ENCODE assay signal across 15 cellular contexts in the genomic region with DNA sequence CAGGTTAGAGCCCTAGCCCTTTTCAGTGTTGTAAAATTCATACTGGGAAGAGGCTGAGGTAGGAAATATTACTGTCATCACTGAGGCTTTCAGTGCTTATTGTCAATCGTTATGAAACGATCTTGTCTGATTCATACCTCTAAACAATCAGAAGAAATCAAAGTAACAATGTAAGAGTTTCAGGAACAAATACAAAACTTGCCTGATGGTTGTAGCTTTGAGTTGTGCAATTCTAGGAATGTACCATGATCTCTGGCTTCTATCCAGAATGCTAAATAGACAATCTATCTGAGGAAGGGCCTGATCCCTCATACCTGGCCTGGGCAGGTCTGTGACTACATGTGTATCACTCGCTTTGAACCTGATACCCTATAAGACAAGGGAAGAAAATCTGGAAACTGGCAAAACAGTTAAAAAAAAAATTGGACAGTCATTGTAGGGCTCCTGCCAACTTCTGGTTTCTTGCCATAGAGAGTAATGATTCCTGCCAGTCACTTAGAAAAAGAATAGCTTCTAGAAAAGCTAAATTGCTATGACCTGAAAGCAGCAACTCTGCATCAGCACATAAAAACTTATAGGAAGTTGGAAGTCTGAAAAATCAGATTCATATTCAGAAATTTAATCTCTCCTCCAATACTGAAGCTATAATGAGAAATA.
A peak's percentile ranks its signal among the peaks of the same experiment; 100 is the strongest.
DNase-seq lines count a peak whose midpoint lies in the region; ATAC-seq, FAIRE-seq and TF ChIP-seq lines count a peak whose summit lies in the region.
"Had no signal": no experiment of that assay in that cellular context is flagged by ENCODE, and none has a peak within 500 bp of the region (broad histone marks: within the 10 kb centered on the region; RNA-seq: fewer than 3 reads in every experiment).

No MANE protein-coding gene starts in this region.

- no peak for FAIRE-seq in endothelial cell of umbilical vein (lab: Jason Lieb, UNC)

- H3K4me1 Mint-ChIP-seq in mesothelial cell of epicardium (peaks cover 27% of the 10 kb centered on the region), natural killer cell (peaks cover 14 to 20% of the 10 kb centered on the region in 2 donors)

- H3K4me3 Mint-ChIP-seq in mesothelial cell of epicardium (no peak overlapping the region), natural killer cell (no peak overlapping the region)
- H3K4me3 Mint-ChIP-seq: activated T-cell treated with anti-CD3 and anti-CD28 coated beads, Interleukin-2, amount 50 U/mL, for 4 hours; central memory CD8-positive, alpha-beta T cell; H9 had no signal

- POLR2A ChIA-PET in endothelial cell of umbilical vein (lab: Charles Lee) = no interaction called here

- BruUV-seq in endothelial cell of umbilical vein (replicated peaks; lab: Mats Ljungman, UMichigan) = no TSS peak

- TF ChIP-seq CTCF in endothelial cell of umbilical vein (IDR thresholded peaks at IDR 0.05; ENCODE audit: extremely low read depth in 1 of 2, insufficient read depth in 1 of 2, low read depth in 1 of 2, low read length in 2 of 2) = no peak
- no peak for TF ChIP-seq CTCF in mesothelial cell of epicardium (IDR thresholded peaks at IDR 0.05; ENCODE audit: unreplicated experiment)
- TF ChIP-seq CTCF in natural killer cell (IDR thresholded peaks at IDR 0.05) = no peak
- no peak for TF ChIP-seq CTCF in colonic mucosa (IDR thresholded peaks at IDR 0.05)

- H3K9me1 ChIP-seq in endothelial cell of umbilical vein (replicated peaks; ENCODE audit: control insufficient read depth, extremely low read depth, insufficient read depth, low read length) = no peaks in the 10 kb centered on the region

- no peaks in the 10 kb centered on the region for H3K36me3 Mint-ChIP-seq in mesothelial cell of epicardium
- H3K36me3 Mint-ChIP-seq in natural killer cell = no peaks in the 10 kb centered on the region

- no peak overlapping the region for H3K4me2 ChIP-seq in endothelial cell of umbilical vein (ENCODE audit: insufficient read depth, low read length)

- DNase-seq in GM03348 (ENCODE audit: low spot score) (peak; percentile 10), NCI-H446 treated with DMSO at 0.1 percent for 48 hours (lab: John Stamatoyannopoulos, UW) (peak; percentile 68), endothelial cell of umbilical vein (ENCODE audit: low read depth, low spot score) (peak; percentile 32), mesothelial cell of epicardium (ENCODE audit: low spot score in 2 of 2, unreplicated experiment in 2 of 2) (no peak), natural killer cell (no peak), colonic mucosa (no peak), NOMO-1 (lab: John Stamatoyannopoulos, UW; ENCODE audit: unreplicated experiment in 2 of 2) (no peak)
- DNase-seq in effector CD8-positive, alpha-beta T cell (lab: John Stamatoyannopoulos, UW) = no peak
- DNase-seq: activated T-cell treated with anti-CD3 and anti-CD28 coated beads, Interleukin-2, amount 50 U/mL, for 4 hours; CD4-positive, alpha-beta memory T cell; H9; uterus; WERI-Rb-1 had no signal

- H3K79me2 ChIP-seq in endothelial cell of umbilical vein (ENCODE audit: control insufficient read depth, insufficient read depth, low read length) = no peaks in the 10 kb centered on the region

- H3K27ac Mint-ChIP-seq in mesothelial cell of epicardium (peak overlapping the region; percentile 83), natural killer cell (no peak overlapping the region)

- no peaks in the 10 kb centered on the region for H4K20me1 ChIP-seq in endothelial cell of umbilical vein (replicated peaks; ENCODE audit: control insufficient read depth, extremely low read depth, insufficient read depth, low read length)

- H3K27ac ChIP-seq in endothelial cell of umbilical vein (ENCODE audit: insufficient read depth, low read depth, low read length) = no peak overlapping the region
- no peak overlapping the region for H3K27ac ChIP-seq in colonic mucosa
- H3K27ac ChIP-seq: SJSA1, WERI-Rb-1 had no signal

- CTCF ChIA-PET in endothelial cell of umbilical vein (lab: Charles Lee) = interaction anchor here (1.1 to 1.3 kb wide), 3 partner anchors 10 to 153 kb away, joined by 4 to 5 read pairs (median 4); no protein-coding TSS in a partner anchor

- no peaks in the 10 kb centered on the region for H3K36me3 ChIP-seq in endothelial cell of umbilical vein (ENCODE audit: control insufficient read depth in 2 of 2, extremely low read depth in 1 of 2, insufficient read depth in 2 of 2, low read length in 2 of 2)
- H3K36me3 ChIP-seq in colonic mucosa = no peaks in the 10 kb centered on the region
- H3K36me3 ChIP-seq: SJSA1, uterus, WERI-Rb-1 had no signal

- no peaks in the 10 kb centered on the region for H3K4me1 ChIP-seq in endothelial cell of umbilical vein (ENCODE audit: control insufficient read depth, extremely low read depth, insufficient read depth, low read length)
- no peaks in the 10 kb centered on the region for H3K4me1 ChIP-seq in colonic mucosa
- H3K4me1 ChIP-seq: SJSA1, uterus had no signal

- H3K9ac ChIP-seq in endothelial cell of umbilical vein (replicated peaks; ENCODE audit: extremely low read depth, insufficient read depth, low read length) (no peak overlapping the region), colonic mucosa (ENCODE audit: low read depth in 2 of 2, low read length in 2 of 2) (no peak overlapping the region)

- H3K9me3 ChIP-seq in endothelial cell of umbilical vein (replicated peaks; ENCODE audit: control insufficient read depth, insufficient read depth, low read length) (no peaks in the 10 kb centered on the region), colonic mucosa (no peaks in the 10 kb centered on the region)
- H3K9me3 ChIP-seq: SJSA1, uterus had no signal

- no peak overlapping the region for H2AFZ ChIP-seq in endothelial cell of umbilical vein (ENCODE audit: low read depth, low read length)

- H3K9me3 Mint-ChIP-seq in mesothelial cell of epicardium (no peaks in the 10 kb centered on the region), natural killer cell (no peaks in the 10 kb centered on the region)
- H3K9me3 Mint-ChIP-seq: activated T-cell treated with anti-CD3 and anti-CD28 coated beads, Interleukin-2, amount 50 U/mL, for 4 hours; CD4-positive, alpha-beta memory T cell; central memory CD8-positive, alpha-beta T cell; H9 had no signal

- no peaks in the 10 kb centered on the region for H3K27me3 ChIP-seq in endothelial cell of umbilical vein (ENCODE audit: control insufficient read depth in 2 of 2, insufficient read depth in 2 of 2, low read length in 2 of 2)
- H3K27me3 ChIP-seq in colonic mucosa = no peaks in the 10 kb centered on the region
- H3K27me3 ChIP-seq: SJSA1, uterus had no signal

- H3K27me3 Mint-ChIP-seq in mesothelial cell of epicardium (ENCODE audit: low read depth) = no peaks in the 10 kb centered on the region
- H3K27me3 Mint-ChIP-seq in natural killer cell (ENCODE audit: low read depth in 2 of 2) = no peaks in the 10 kb centered on the region
- H3K27me3 Mint-ChIP-seq: CD4-positive, alpha-beta memory T cell; central memory CD8-positive, alpha-beta T cell had no signal

- intact Hi-C loops in endothelial cell of umbilical vein (cut with micrococcal nuclease) = no loop called here
- intact Hi-C loops in natural killer cell (cut with micrococcal nuclease) = no loop called here
- intact Hi-C loops in colonic mucosa (cut with DNase I) = no loop called here

- no peak for TF ChIP-seq POLR2A in endothelial cell of umbilical vein (IDR thresholded peaks at IDR 0.05; ENCODE audit: low read depth, low read length)

- H3K4me3 ChIP-seq in endothelial cell of umbilical vein (replicated peaks in 1 of 3; ENCODE audit: insufficient read depth in 1 of 3, low read depth in 1 of 3, low read length in 3 of 3) = no peak overlapping the region
- H3K4me3 ChIP-seq in colonic mucosa = no peak overlapping the region
- H3K4me3 ChIP-seq: SJSA1, uterus had no signal

- no peak for ATAC-seq in natural killer cell

- dilution Hi-C loops in endothelial cell of umbilical vein (cut with MboI; ENCODE audit: extremely low pct_ligation_motif_present, low sequenced_read_pairs) = no loop called here

TF ChIP-seq in endothelial cell of umbilical vein, 7 proteins besides CTCF, POLR2A, EP300 and RAD21:
- TF ChIP-seq MYC (IDR thresholded peaks at IDR 0.05; ENCODE audit: low read depth, low read length) (no peak), EZH2 (IDR thresholded peaks at IDR 0.05; ENCODE audit: borderline replicate concordance, low read depth, low read length, severe bottlenecking) (no peak), FOS (IDR thresholded peaks at IDR 0.05; ENCODE audit: borderline replicate concordance, insufficient read depth, low read length) (no peak), GATA2 (IDR thresholded peaks at IDR 0.05; ENCODE audit: insufficient read depth, insufficient read length, low read depth, low read length) (no peak), POLR2AphosphoS5 (IDR thresholded peaks at IDR 0.05; ENCODE audit: insufficient read depth, low read depth, low read length) (no peak), JUN (IDR thresholded peaks at IDR 0.05; ENCODE audit: borderline replicate concordance, insufficient read depth, insufficient read length, low read depth) (no peak)
- TF ChIP-seq, protein P1, sequence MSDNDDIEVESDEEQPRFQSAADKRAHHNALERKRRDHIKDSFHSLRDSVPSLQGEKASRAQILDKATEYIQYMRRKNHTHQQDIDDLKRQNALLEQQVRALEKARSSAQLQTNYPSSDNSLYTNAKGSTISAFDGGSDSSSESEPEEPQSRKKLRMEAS (IDR thresholded peaks at IDR 0.05; ENCODE audit: insufficient read depth, insufficient read length) = no peak

Comparison
In these comparisons a context has a peak if more than half of its experiments do, and no peak if none do; other contexts are left out.
1. DNase-seq: peak in GM03348 (single experiment), NCI-H446 treated with DMSO at 0.1 percent for 48 hours (single experiment) and endothelial cell of umbilical vein (single experiment); none in mesothelial cell of epicardium (0 of 2), natural killer cell (single experiment), effector CD8-positive, alpha-beta T cell (single experiment), colonic mucosa (single experiment) and NOMO-1 (0 of 2).